28 cellular contexts compared by ENCODE assay signal in the genomic region with DNA sequence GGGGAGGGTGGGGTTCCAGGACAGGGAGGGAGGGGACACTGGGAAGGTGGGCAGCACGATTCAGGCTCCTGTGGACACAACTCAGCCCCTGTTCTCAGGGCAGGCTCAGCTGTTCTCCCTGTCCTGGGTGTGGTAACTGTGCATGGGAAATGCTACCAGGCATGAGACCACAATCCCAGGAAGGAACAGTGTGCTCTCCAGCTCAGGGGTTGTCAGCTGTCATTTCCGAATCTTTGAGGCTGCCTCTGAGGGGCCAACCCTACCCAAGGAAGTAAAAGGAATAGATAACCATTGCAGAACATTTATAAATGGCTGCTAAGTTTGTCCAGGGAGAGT. TPM values are rescaled to one million over a fixed set of nuclear protein-coding genes. Genes with fewer than 3 reads are reported as not detected.
DNase-seq lines count a peak whose midpoint lies in the region; ATAC-seq, FAIRE-seq and TF ChIP-seq lines count a peak whose summit lies in the region.
"Had no signal": no experiment of that assay in that cellular context is flagged by ENCODE, and none has a peak within 500 bp of the region (broad histone marks: within the 10 kb centered on the region; RNA-seq: fewer than 3 reads in every experiment).

No MANE protein-coding gene starts in this region.

- DNase-seq in left ventricle myocardium inferior (no peak), Right ventricle myocardium superior (no peak), RWPE2 (ENCODE audit: low spot score) (no peak), HepG2 (ENCODE audit: low spot score) (no peak), upper lobe of left lung (no peak), islet precursor cell (no peak)
- DNase-seq: activated CD4-positive, alpha-beta memory T cell treated with anti-CD3 and anti-CD28 coated beads for 36 hours; activated CD8-positive, alpha-beta memory T cell treated with anti-CD3 and anti-CD28 coated beads, Interleukin-2, amount 50 U/mL, for 4 hours; anterior cingulate cortex; DMS153; effector memory CD4-positive, alpha-beta T cell; head of caudate nucleus; KBM-7; kidney glomerular epithelial cell; NCI-H1417 treated with DMSO at 0.1 percent for 48 hours; NK-92 treated with Interleukin-12 subunit alpha and Interleukin-12 subunit beta, amount 100 ng/mL, for 24 hours; nucleus accumbens; PC-9; stimulated activated CD4-positive, alpha-beta T cell treated with anti-CD3 and anti-CD28 coated beads, Interleukin-2, amount 100 ng/mL, for 24 hours had no signal

- H3K9me3 ChIP-seq in left ventricle myocardium inferior (replicated peaks): peaks cover 19% of the 10 kb centered on the region
- no peaks in the 10 kb centered on the region for H3K9me3 ChIP-seq in RWPE2 (ENCODE audit: severe bottlenecking)
- H3K9me3 ChIP-seq in HepG2 (ENCODE audit: low read length): no peaks in the 10 kb centered on the region; the same call in 1 of the 2 replicates
- peaks cover 0 to 8% (median 4%) of the 10 kb centered on the region in 4 donors for H3K9me3 ChIP-seq in upper lobe of left lung

- no peak overlapping the region for H2AFZ ChIP-seq in HepG2 (ENCODE audit: low read length)
- H2AFZ ChIP-seq: PC-9 had no signal

- ATAC-seq in Right ventricle myocardium superior (ENCODE audit: poor library complexity) (no peak), RWPE2 (ENCODE audit: low read depth) (0 out of 3 replicates have a peak, but pooled peaks have one; percentile 14), HepG2 (peak; percentile 62), upper lobe of left lung (ENCODE audit: low FRiP score in 2 of 2) (peak in 1 of 2 donors; percentile 15), HG03457 (IDR thresholded peaks at IDR 0.05; ENCODE audit: unreplicated experiment) (no peak), HG03045 (IDR thresholded peaks at IDR 0.05; ENCODE audit: unreplicated experiment) (no peak)
- ATAC-seq: activated CD4-positive, CD25-positive, alpha-beta regulatory T cell treated with anti-CD3 and anti-CD28 coated beads, Interleukin-2, amount 50 U/mL, for 24 hours; activated T-helper 17 cell treated with anti-CD3 and anti-CD28 coated beads, Interleukin-2, amount 50 U/mL, for 72 hours had no signal

- TF ChIP-seq POLR2A in HepG2 (IDR thresholded peaks at IDR 0.05; ENCODE audit: insufficient read depth in 1 of 2, low read depth in 2 of 2, low read length in 2 of 2): no peak
- no peak for TF ChIP-seq POLR2A in upper lobe of left lung (IDR thresholded peaks at IDR 0.05)

- H3K27ac ChIP-seq in left ventricle myocardium inferior (replicated peaks) (peak overlapping the region; percentile 34), RWPE2 (ENCODE audit: poor library complexity, severe bottlenecking) (no peak overlapping the region), HepG2 (ENCODE audit: extremely low read length, insufficient read depth, low read length) (no peak overlapping the region), upper lobe of left lung (peak overlapping the region; percentile 25 to 82 (median 72))
- H3K27ac ChIP-seq: PC-9 had no signal

- no peaks in the 10 kb centered on the region for H3K4me1 ChIP-seq in left ventricle myocardium inferior
- H3K4me1 ChIP-seq in RWPE2 (ENCODE audit: insufficient read depth, poor library complexity, severe bottlenecking): no peaks in the 10 kb centered on the region
- no peaks in the 10 kb centered on the region for H3K4me1 ChIP-seq in HepG2 (ENCODE audit: insufficient read depth, low read length)
- H3K4me1 ChIP-seq in upper lobe of left lung: peaks cover 0 to 19% (median 6%) of the 10 kb centered on the region in 4 donors

- no peaks in the 10 kb centered on the region for H4K20me1 ChIP-seq in HepG2 (ENCODE audit: insufficient read depth, low read length)

- no TSS peak for BruUV-seq in HepG2 (replicated peaks; lab: Mats Ljungman, UMichigan)

- 15% methylated on average over 2 of the region's 2 CpGs for WGBS in HepG2 (ENCODE audit: low lambda C conversion rate)
- WGBS in upper lobe of left lung, 2 donors: 22 to 39% methylated on average over 2 of the region's 2 CpGs

- H3K27me3 ChIP-seq in left ventricle myocardium inferior (ENCODE audit: low read depth) (no peaks in the 10 kb centered on the region), RWPE2 (ENCODE audit: insufficient read depth, poor library complexity, severe bottlenecking) (no peaks in the 10 kb centered on the region), HepG2 (ENCODE audit: control insufficient read depth in 1 of 2, insufficient read depth in 2 of 2, low read length in 2 of 2) (peaks cover 0 to 12% of the 10 kb centered on the region in 2 experiments; a peak in 3 of 5 replicates), upper lobe of left lung (no peaks in the 10 kb centered on the region)

- POLR2A ChIA-PET in HepG2 (lab: Yijun Ruan, JAX): no interaction called here

- no peak overlapping the region for H3K4me2 ChIP-seq in HepG2 (ENCODE audit: low read depth, low read length)
- H3K4me2 ChIP-seq: PC-9, smooth muscle cell had no signal

- intact Hi-C loops in left ventricle myocardium inferior (cut with micrococcal nuclease): no loop called here
- intact Hi-C loops in Right ventricle myocardium superior (cut with DNase I): no loop called here
- intact Hi-C loops in HepG2 (cut with micrococcal nuclease; ENCODE audit: unreplicated experiment): no loop called here

- no peak for TF ChIP-seq RAD21 in HepG2 (CRISPR knock-in tag; IDR thresholded peaks at IDR 0.05)

- TF ChIP-seq CTCF in left ventricle myocardium inferior (IDR thresholded peaks at IDR 0.05; ENCODE audit: borderline replicate concordance): no peak
- no peak for TF ChIP-seq CTCF in RWPE2 (IDR thresholded peaks at IDR 0.05; ENCODE audit: poor library complexity, severe bottlenecking)
- TF ChIP-seq CTCF in HepG2 (CRISPR knock-in tag; IDR thresholded peaks at IDR 0.05): no peak
- no peak for TF ChIP-seq CTCF in upper lobe of left lung (IDR thresholded peaks at IDR 0.05)

- FAIRE-seq in HepG2 (lab: Jason Lieb, UNC): no peak
- FAIRE-seq: bronchial epithelial cell, colon, H54, TTC549 had no signal

- TF ChIP-seq EP300 in HepG2 (IDR thresholded peaks at IDR 0.05; ENCODE audit: low read depth in 2 of 2, low read length in 2 of 2): no peak
- no peak for TF ChIP-seq EP300 in HepG2 (CRISPR knock-in tag; IDR thresholded peaks at IDR 0.05; ENCODE audit: borderline replicate concordance)
- TF ChIP-seq EP300 in upper lobe of left lung (IDR thresholded peaks at IDR 0.05): peak in 1 of 4 donors; percentile 26

- no peaks in the 10 kb centered on the region for H3K79me2 ChIP-seq in HepG2 (ENCODE audit: insufficient read depth, low read length)

- H3K4me3 ChIP-seq in left ventricle myocardium inferior: no peak overlapping the region
- H3K4me3 ChIP-seq in RWPE2 (ENCODE audit: severe bottlenecking): no peak overlapping the region
- H3K4me3 ChIP-seq in HepG2 (replicated peaks in 1 of 3; ENCODE audit: insufficient read depth in 1 of 3, low read depth in 2 of 3, low read length in 3 of 3): peak overlapping the region in 1 of 3 experiments; percentile 2; a peak in 1 of 6 replicates
- H3K4me3 ChIP-seq in upper lobe of left lung: no peak overlapping the region
- H3K4me3 ChIP-seq: PC-9, smooth muscle cell had no signal

- in situ Hi-C loops in HepG2 (cut with HindIII; ENCODE audit: extremely low pct_ligation_motif_present, low pct_unique_long_range_greater_than_20kb): no loop called here

- no peaks in the 10 kb centered on the region for H3K36me3 ChIP-seq in left ventricle myocardium inferior
- no peaks in the 10 kb centered on the region for H3K36me3 ChIP-seq in RWPE2 (ENCODE audit: low read depth)
- no peaks in the 10 kb centered on the region for H3K36me3 ChIP-seq in HepG2 (replicated peaks in 1 of 2; ENCODE audit: control insufficient read depth in 1 of 2, insufficient read depth in 2 of 2, low read length in 2 of 2)
- no peaks in the 10 kb centered on the region for H3K36me3 ChIP-seq in upper lobe of left lung

- no peak overlapping the region for H3K9ac ChIP-seq in HepG2 (ENCODE audit: insufficient read depth, low read depth, low read length)

- CTCF ChIA-PET in HepG2 (lab: Yijun Ruan, JAX; ENCODE audit: low intra/inter-chr PET ratio, low total read pairs): no interaction called here

RNA-seq across cellular contexts. Expression of a gene that starts 11.2 kb away (rescaled TPM):
- not detected for total RNA-seq in left ventricle myocardium inferior
- total RNA-seq in Right ventricle myocardium superior: not detected
- not detected in 2 replicates for total RNA-seq in HepG2 (2016; rRNA removed; fragmentation: Illumina TruSeq; extraction: Trizol)
- not detected in 2 replicates for total RNA-seq in HepG2 (2016; cell fraction: cytosol; rRNA removed; fragmentation: Illumina TruSeq; extraction: Trizol; ENCODE audit: low read depth)
- total RNA-seq in HepG2 (2016; cell fraction: insoluble cytoplasmic fraction; rRNA removed; fragmentation: Illumina TruSeq; extraction: Trizol): not detected in 2 replicates
- total RNA-seq in HepG2 (2016; cell fraction: membrane; rRNA removed; fragmentation: Illumina TruSeq; extraction: Trizol): not detected in 2 replicates
- total RNA-seq in HepG2 (2016; cell fraction: nucleus; rRNA removed; fragmentation: Illumina TruSeq; extraction: Trizol): not detected in 2 replicates
- not detected in 2 replicates for polyA plus RNA-seq in HepG2 (2011; rRNA removed)
- not detected in 2 replicates for polyA plus RNA-seq in HepG2 (2011; cell fraction: cytosol; rRNA removed)
- polyA plus RNA-seq in HepG2 (2011; cell fraction: nucleus; rRNA removed): not detected in 2 replicates
- polyA plus RNA-seq in HepG2 (2012): not detected in 2 replicates
- not detected in 2 replicates for polyA plus RNA-seq in HepG2 (2016; cell fraction: cytosol; fragmentation: Illumina TruSeq; extraction: Trizol; ENCODE audit: low read depth)
- not detected in 2 replicates for polyA plus RNA-seq in HepG2 (2016; cell fraction: insoluble cytoplasmic fraction; fragmentation: Illumina TruSeq; extraction: Trizol; ENCODE audit: low read depth)
- not detected in 2 replicates for polyA plus RNA-seq in HepG2 (2016; cell fraction: membrane; fragmentation: Illumina TruSeq; extraction: Trizol; ENCODE audit: low read depth)
- polyA plus RNA-seq in HepG2 (2016; cell fraction: nucleus; fragmentation: Illumina TruSeq; extraction: Trizol; ENCODE audit: insufficient read depth, low read depth): not detected in 2 replicates
- 0.08 and 0.12 TPM in 2 replicates for polyA minus RNA-seq in HepG2 (2011; rRNA and poly(A)+ RNA removed; ENCODE audit: low replicate concordance)
- not detected in 2 replicates for polyA minus RNA-seq in HepG2 (2011; cell fraction: cytosol; rRNA and poly(A)+ RNA removed)
- 0.12 TPM in 1 of 2 replicates, not detected in the other for polyA minus RNA-seq in HepG2 (2011; cell fraction: nucleus; rRNA and poly(A)+ RNA removed)
- under 1 TPM in 2 of 6 donors, not detected in 4; 0.03 to 0.20 TPM for total RNA-seq in upper lobe of left lung
- total RNA-seq: bronchial epithelial cell, PC-9 had no signal
- polyA plus RNA-seq: smooth muscle cell had no signal

RNA-seq across cellular contexts. Expression of a gene that starts 50.4 kb away (rescaled TPM):
- total RNA-seq in left ventricle myocardium inferior (2.9 TPM), Right ventricle myocardium superior (4.0 TPM), HepG2 (2016; rRNA removed; fragmentation: Illumina TruSeq; extraction: Trizol) (18.7 and 48.5 TPM in 2 replicates), upper lobe of left lung (10 to 100 TPM in 1 of 6 donors, 1 to 10 TPM in 5; 4.2 to 10.5 (median 7.6) TPM)
- 2.9 and 3.3 TPM in 2 replicates for total RNA-seq in HepG2 (2016; cell fraction: cytosol; rRNA removed; fragmentation: Illumina TruSeq; extraction: Trizol; ENCODE audit: low read depth)
- 19.6 and 52.2 TPM in 2 replicates for total RNA-seq in HepG2 (2016; cell fraction: insoluble cytoplasmic fraction; rRNA removed; fragmentation: Illumina TruSeq; extraction: Trizol)
- total RNA-seq in HepG2 (2016; cell fraction: membrane; rRNA removed; fragmentation: Illumina TruSeq; extraction: Trizol): 5.7 and 6.2 TPM in 2 replicates
- 18.5 and 20.1 TPM in 2 replicates for total RNA-seq in HepG2 (2016; cell fraction: nucleus; rRNA removed; fragmentation: Illumina TruSeq; extraction: Trizol)
- polyA plus RNA-seq in HepG2 (2011; rRNA removed): 6.1 and 9.7 TPM in 2 replicates
- polyA plus RNA-seq in HepG2 (2011; cell fraction: cytosol; rRNA removed): 6.6 TPM in 2 replicates
- 2.8 and 3.3 TPM in 2 replicates for polyA plus RNA-seq in HepG2 (2011; cell fraction: nucleus; rRNA removed)
- 8.0 and 12.3 TPM in 2 replicates for polyA plus RNA-seq in HepG2 (2012)
- 1.3 and 1.7 TPM in 2 replicates for polyA plus RNA-seq in HepG2 (2016; cell fraction: cytosol; fragmentation: Illumina TruSeq; extraction: Trizol; ENCODE audit: low read depth)
- 48.5 and 50.3 TPM in 2 replicates for polyA plus RNA-seq in HepG2 (2016; cell fraction: insoluble cytoplasmic fraction; fragmentation: Illumina TruSeq; extraction: Trizol; ENCODE audit: low read depth)
- polyA plus RNA-seq in HepG2 (2016; cell fraction: membrane; fragmentation: Illumina TruSeq; extraction: Trizol; ENCODE audit: low read depth): 2.9 and 3.0 TPM in 2 replicates
- 22.1 and 25.3 TPM in 2 replicates for polyA plus RNA-seq in HepG2 (2016; cell fraction: nucleus; fragmentation: Illumina TruSeq; extraction: Trizol; ENCODE audit: insufficient read depth, low read depth)
- polyA minus RNA-seq in HepG2 (2011; rRNA and poly(A)+ RNA removed; ENCODE audit: low replicate concordance): 10.7 and 78.5 TPM in 2 replicates
- 9.1 and 11.2 TPM in 2 replicates for polyA minus RNA-seq in HepG2 (2011; cell fraction: cytosol; rRNA and poly(A)+ RNA removed)
- polyA minus RNA-seq in HepG2 (2011; cell fraction: nucleus; rRNA and poly(A)+ RNA removed): 8.8 and 9.1 TPM in 2 replicates

Comparison
In these comparisons a context has a peak if more than half of its experiments do, and no peak if none do; other contexts are left out.
1. H3K27ac ChIP-seq: peak in left ventricle myocardium inferior (single experiment) and upper lobe of left lung (4 of 4); none in RWPE2 (single experiment) and HepG2 (single experiment).
2. ATAC-seq: peak in RWPE2 (single experiment) and HepG2 (single experiment); none in Right ventricle myocardium superior (single experiment), HG03457 (single experiment) and HG03045 (single experiment).